ENCODE assay signal across 27 cellular contexts in genomic region chr3:26236991-26237682, GRCh38.
"Had no signal": no experiment of that assay in that cellular context is flagged by ENCODE, and none has a peak within 500 bp of the region (broad histone marks: within the 10 kb centered on the region; RNA-seq: fewer than 3 reads in every experiment).

No MANE protein-coding gene starts in this region.

- ATAC-seq: activated CD8-positive, alpha-beta T cell treated with anti-CD3 and anti-CD28 coated beads for 36 hours; activated naive CD8-positive, alpha-beta T cell treated with anti-CD3 and anti-CD28 coated beads, Interleukin-2, amount 50 U/mL, for 24 hours; activated T-cell treated with anti-CD3 and anti-CD28 coated beads, Interleukin-2, amount 50 U/mL, for 4 hours; foreskin keratinocyte; natural killer cell; stimulated activated naive B cell treated with anti-CD40 and anti-IgM and Interleukin-4, amounts not matched to agents 10 μg/mL and 1 μg/mL and 100 μg/mL, for 72 hours had no signal

- H3K4me1 ChIP-seq: foreskin keratinocyte, stomach, thyroid gland, upper lobe of left lung had no signal

- H3K36me3 ChIP-seq: esophagus muscularis mucosa, neutrophil, ovary, stomach, thyroid gland, upper lobe of left lung, vagina had no signal

- H3K27me3 Mint-ChIP-seq: activated B cell treated with CpG ODN at 0.5 μM for 24 hours; activated CD8-positive, alpha-beta T cell treated with anti-CD3 and anti-CD28 coated beads for 36 hours; activated naive CD4-positive, alpha-beta T cell treated with anti-CD3 and anti-CD28 coated beads, Interleukin-2, amount 50 U/mL, for 24 hours; activated naive CD8-positive, alpha-beta T cell treated with anti-CD3 and anti-CD28 coated beads, Interleukin-2, amount 50 U/mL, for 24 hours; central memory CD8-positive, alpha-beta T cell; dendritic cell treated with granulocyte-macrophage colony-stimulating factor and Interleukin-4, amounts not matched to agents 40 ng/mL and 50 ng/mL, for 4 days; memory B cell; progenitor cell of endocrine pancreas; stimulated activated naive B cell treated with anti-CD40 and anti-IgM and Interleukin-4, amounts not matched to agents 10 μg/mL and 1 μg/mL and 100 μg/mL, for 72 hours had no signal

- H3K27ac ChIP-seq: esophagus muscularis mucosa, foreskin keratinocyte, neutrophil, ovary, stomach, thyroid gland, upper lobe of left lung, vagina had no signal

- H3K4me1 Mint-ChIP-seq: activated B cell treated with CpG ODN at 0.5 μM for 24 hours; activated naive CD4-positive, alpha-beta T cell treated with anti-CD3 and anti-CD28 coated beads, Interleukin-2, amount 50 U/mL, for 24 hours; activated naive CD8-positive, alpha-beta T cell treated with anti-CD3 and anti-CD28 coated beads, Interleukin-2, amount 50 U/mL, for 24 hours; central memory CD8-positive, alpha-beta T cell; endodermal cell; memory B cell; natural killer cell; stimulated activated naive B cell treated with anti-CD40 and anti-IgM and Interleukin-4, amounts not matched to agents 10 μg/mL and 1 μg/mL and 100 μg/mL, for 72 hours had no signal

- DNase-seq: activated B cell treated with CpG ODN at 0.5 μM for 24 hours; activated CD4-positive, alpha-beta T cell treated with anti-CD3 and anti-CD28 coated beads, Interleukin-2, amount 50 U/mL, for 1 hour; activated CD8-positive, alpha-beta T cell treated with anti-CD3 and anti-CD28 coated beads for 36 hours; activated naive CD8-positive, alpha-beta T cell treated with anti-CD3 and anti-CD28 coated beads, Interleukin-2, amount 50 U/mL, for 24 hours; activated T-cell treated with anti-CD3 and anti-CD28 coated beads, Interleukin-2, amount 50 U/mL, for 4 hours; endodermal cell; foreskin keratinocyte; islet precursor cell; natural killer cell; ovary; stimulated activated CD4-positive, alpha-beta T cell treated with anti-CD3 and anti-CD28 coated beads, Interleukin-15, amount 100 ng/mL, for 24 hours; stimulated activated CD4-positive, alpha-beta T cell treated with anti-CD3 and anti-CD28 coated beads, Interleukin-2, amount 100 ng/mL, for 24 hours; stimulated activated naive B cell treated with anti-CD40 and anti-IgM and Interleukin-4, amounts not matched to agents 10 μg/mL and 1 μg/mL and 100 μg/mL, for 72 hours; stomach; T-helper 1 cell; thyroid gland; upper lobe of left lung had no signal

- H3K27ac Mint-ChIP-seq: activated B cell treated with CpG ODN at 0.5 μM for 24 hours; activated CD8-positive, alpha-beta T cell treated with anti-CD3 and anti-CD28 coated beads for 36 hours; activated naive CD4-positive, alpha-beta T cell treated with anti-CD3 and anti-CD28 coated beads, Interleukin-2, amount 50 U/mL, for 24 hours; activated naive CD8-positive, alpha-beta T cell treated with anti-CD3 and anti-CD28 coated beads, Interleukin-2, amount 50 U/mL, for 24 hours; activated T-helper 2 cell treated with anti-CD3 and anti-CD28 coated beads, Interferon-gamma antibody, Interleukin-2, Interleukin-4, amounts not matched to agents 10 μg/mL and 5 μg/mL and 100 μg/mL, durations not matched to agents 14 hours and 24 hours and 36 hours; dendritic cell treated with granulocyte-macrophage colony-stimulating factor and Interleukin-4, amounts not matched to agents 40 ng/mL and 50 ng/mL, for 4 days; endodermal cell; memory B cell; natural killer cell; progenitor cell of endocrine pancreas; stimulated activated naive B cell treated with anti-CD40 and anti-IgM and Interleukin-4, amounts not matched to agents 10 μg/mL and 1 μg/mL and 100 μg/mL, for 72 hours; T-helper 2 cell treated with Interferon-gamma antibody and Interleukin-4, amounts not matched to agents 5 μg/mL and 100 μg/mL, for 36 hours had no signal

- H3K4me3 Mint-ChIP-seq: activated B cell treated with CpG ODN at 0.5 μM for 24 hours; activated CD8-positive, alpha-beta T cell treated with anti-CD3 and anti-CD28 coated beads for 36 hours; activated naive CD4-positive, alpha-beta T cell treated with anti-CD3 and anti-CD28 coated beads, Interleukin-2, amount 50 U/mL, for 24 hours; activated naive CD8-positive, alpha-beta T cell treated with anti-CD3 and anti-CD28 coated beads, Interleukin-2, amount 50 U/mL, for 24 hours; activated T-cell treated with anti-CD3 and anti-CD28 coated beads, Interleukin-2, amount 50 U/mL, for 4 hours; central memory CD8-positive, alpha-beta T cell; dendritic cell treated with granulocyte-macrophage colony-stimulating factor and Interleukin-4, amounts not matched to agents 40 ng/mL and 50 ng/mL, for 4 days; endodermal cell; memory B cell; natural killer cell; stimulated activated naive B cell treated with anti-CD40 and anti-IgM and Interleukin-4, amounts not matched to agents 10 μg/mL and 1 μg/mL and 100 μg/mL, for 72 hours; T-helper 2 cell treated with Interferon-gamma antibody and Interleukin-4, amounts not matched to agents 5 μg/mL and 100 μg/mL, for 36 hours had no signal

- H3K4me3 ChIP-seq: esophagus muscularis mucosa, ovary, stomach, thyroid gland, upper lobe of left lung, vagina had no signal

- H3K9me3 ChIP-seq: esophagus muscularis mucosa, neutrophil, ovary, stomach, thyroid gland, vagina had no signal

- H3K27me3 ChIP-seq: esophagus muscularis mucosa, foreskin keratinocyte, neutrophil, ovary, stomach, thyroid gland, upper lobe of left lung, vagina had no signal

- H3K36me3 Mint-ChIP-seq: activated naive CD4-positive, alpha-beta T cell treated with anti-CD3 and anti-CD28 coated beads, Interleukin-2, amount 50 U/mL, for 24 hours; memory B cell; natural killer cell had no signal
